Comparison of ENCODE assay signal across 11 cellular contexts in the genomic region with DNA sequence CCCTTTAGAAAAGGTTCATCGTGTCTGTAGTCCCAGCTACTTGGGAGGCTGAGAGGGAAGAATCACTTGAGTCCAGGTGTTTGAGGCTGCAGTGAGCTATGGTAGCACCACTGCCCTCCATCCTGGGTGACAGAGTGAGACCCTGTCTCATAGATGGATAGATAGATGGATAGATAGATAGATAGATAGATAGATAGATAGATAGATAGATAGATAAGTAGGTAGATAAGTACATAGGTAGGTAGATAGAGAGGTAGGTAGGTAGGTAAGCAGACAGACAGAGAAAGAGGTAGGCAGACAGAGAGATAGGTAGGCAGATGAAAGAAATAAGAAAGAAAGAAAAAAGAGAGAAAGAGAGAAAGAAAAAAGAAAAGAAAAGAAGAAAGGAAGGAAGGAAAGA.
"Had no signal": no experiment of that assay in that cellular context is flagged by ENCODE, and none has a peak within 500 bp of the region (broad histone marks: within the 10 kb centered on the region; RNA-seq: fewer than 3 reads in every experiment).

No MANE protein-coding gene starts in this region.

- DNase-seq: GOT3, H7, H9, HCEC 1CT, HFFc6 had no signal

- ATAC-seq: HCT116 had no signal

- H3K4me2 ChIP-seq: GM23338 had no signal

- H3K27ac ChIP-seq: GM23248 had no signal

- FAIRE-seq: H1, H54 had no signal

- H3K4me3 Mint-ChIP-seq: GM23338, H9, HFFc6 had no signal

- H2AFZ ChIP-seq: GM23248, GM23338 had no signal

- H3K36me3 ChIP-seq: HAP-1 had no signal

- H3K4me1 ChIP-seq: HAP-1 had no signal

- H3K9ac ChIP-seq: GM23248 had no signal

- H3K9me3 Mint-ChIP-seq: HFFc6 had no signal

- H3K27ac Mint-ChIP-seq: GM23338, H9, HFFc6 had no signal

- H3K4me3 ChIP-seq: GM23248, GM23338, HAP-1 had no signal
